In the genomic region with DNA sequence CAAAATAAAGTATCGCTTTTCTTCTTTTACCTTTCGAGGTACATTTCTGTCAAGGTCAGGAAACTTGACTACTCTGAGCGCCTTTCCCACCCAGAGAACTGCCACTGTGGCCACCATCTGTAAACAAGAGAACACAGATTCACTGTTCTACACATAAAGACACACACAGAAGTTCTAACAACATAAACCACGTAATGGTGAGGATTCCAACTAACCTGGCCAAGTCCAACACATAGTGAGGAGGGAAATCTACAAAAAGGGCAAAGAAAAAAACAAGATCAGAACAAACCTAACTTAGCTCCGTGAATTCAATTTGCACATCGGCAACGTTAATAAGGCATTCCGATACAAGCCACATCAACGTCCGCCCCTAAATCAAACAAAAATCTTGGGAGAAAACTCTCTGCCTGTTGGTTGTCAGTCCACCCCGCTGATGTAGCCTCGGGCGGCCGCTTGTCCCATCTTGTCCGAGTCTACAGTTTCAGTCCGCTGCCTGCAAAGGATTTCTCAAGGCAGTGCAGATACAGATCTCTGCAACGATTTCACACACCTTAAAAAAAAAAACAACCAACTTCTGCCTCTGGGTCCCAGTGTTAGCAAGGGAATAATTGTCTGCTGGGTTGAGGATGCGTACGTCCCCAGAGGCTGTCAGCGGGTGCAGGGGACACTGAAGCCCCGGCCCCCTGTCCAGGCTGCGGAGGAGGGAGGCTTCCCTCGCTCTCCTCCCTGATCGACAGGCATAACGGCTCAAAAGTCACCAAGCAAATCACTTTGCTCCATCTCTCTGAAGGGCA, we compare ENCODE assay signal across 8 cellular contexts. TPM values are rescaled to one million over a fixed set of nuclear protein-coding genes. Genes with fewer than 3 reads are reported as not detected.
A peak's percentile ranks its signal among the peaks of the same experiment; 100 is the strongest.
DNase-seq lines count a peak whose midpoint lies in the region; ATAC-seq, FAIRE-seq and TF ChIP-seq lines count a peak whose summit lies in the region.

No MANE protein-coding gene starts in this region.

- peaks cover 57% of the 10 kb centered on the region for H3K36me3 Mint-ChIP-seq in CD4-positive, alpha-beta T cell (ENCODE audit: low read depth)
- peaks cover 6 to 16% (median 12%) of the 10 kb centered on the region in 3 donors for H3K36me3 Mint-ChIP-seq in immature natural killer cell

- H3K36me3 ChIP-seq in SJSA1 (peaks cover 41% of the 10 kb centered on the region), bronchial epithelial cell (ENCODE audit: control insufficient read depth, insufficient read depth, low read length) (no peaks in the 10 kb centered on the region), skeletal muscle tissue (ENCODE audit: control insufficient read depth in 3 of 3, insufficient read depth in 3 of 3, low read length in 3 of 3) (peaks cover 4 to 13% (median 11%) of the 10 kb centered on the region in 3 donors)

- peak overlapping the region; percentile 97 for H3K27ac ChIP-seq in CD4-positive, alpha-beta T cell (ENCODE audit: low read depth, low read length)
- peak overlapping the region; percentile 75 for H3K27ac ChIP-seq in SJSA1
- H3K27ac ChIP-seq in skeletal muscle tissue (ENCODE audit: low read depth, low read length) = peak overlapping the region; percentile 92

- intact Hi-C loops in CD4-positive, alpha-beta T cell (cut with DNase I, micrococcal nuclease) = loop anchor here (2.0 to 10.0 kb wide), 9 partner anchors 56 to 449 kb away; partner anchors contain the start of gene SERBP1 (in 1 of the 2)

- H3K4me1 ChIP-seq in SJSA1 (replicated peaks) = peaks cover 9% of the 10 kb centered on the region
- peaks cover 3 to 9% (median 4%) of the 10 kb centered on the region in 3 donors for H3K4me1 ChIP-seq in skeletal muscle tissue (ENCODE audit: control insufficient read depth in 3 of 3, insufficient read depth in 3 of 3, low read length in 3 of 3)

- FAIRE-seq in bronchial epithelial cell (lab: Jason Lieb, UNC) = no peak
- no peak for FAIRE-seq in D721Med (lab: Jason Lieb, UNC)

- CTCF ChIA-PET in CD4-positive, alpha-beta T cell (lab: Charles Lee) = interaction anchor here (1.1 kb wide), 1 partner anchor 159 kb away, joined by 3 read pairs; no protein-coding TSS in a partner anchor

- no peaks in the 10 kb centered on the region for H3K9me3 ChIP-seq in CD4-positive, alpha-beta T cell (ENCODE audit: control insufficient read depth, low read length)
- H3K9me3 ChIP-seq in SJSA1 (replicated peaks) (no peaks in the 10 kb centered on the region), skeletal muscle tissue (ENCODE audit: control insufficient read depth in 3 of 3, low read length in 3 of 3) (no peaks in the 10 kb centered on the region)

- peak in 5 of 10 experiments; percentile 15 to 34 (median 21) for DNase-seq in CD4-positive, alpha-beta T cell
- DNase-seq in SJSA1 (ENCODE audit: low read depth in 1 of 2, low spot score in 2 of 2) (peak; percentile 44 to 61), bronchial epithelial cell (ENCODE audit: low read depth) (peak; percentile 85), immature natural killer cell (peak in 1 of 3 donors; percentile 16), D721Med (ENCODE audit: insufficient read length, low spot score) (no peak)

- peak overlapping the region; percentile 78 for H3K27ac Mint-ChIP-seq in CD4-positive, alpha-beta T cell
- peak overlapping the region; percentile 69 to 95 (median 85) for H3K27ac Mint-ChIP-seq in immature natural killer cell

- H3K27me3 Mint-ChIP-seq in CD4-positive, alpha-beta T cell = no peaks in the 10 kb centered on the region
- H3K27me3 Mint-ChIP-seq in immature natural killer cell (ENCODE audit: low read depth in 3 of 3) = peaks cover 0 to 3% (median 2%) of the 10 kb centered on the region in 3 donors

- H3K9ac ChIP-seq in skeletal muscle tissue (ENCODE audit: low read depth in 1 of 3, low read length in 3 of 3) = peak overlapping the region; percentile 91 to 95 (median 94)

- H3K9me3 Mint-ChIP-seq in CD4-positive, alpha-beta T cell = no peaks in the 10 kb centered on the region
- no peaks in the 10 kb centered on the region for H3K9me3 Mint-ChIP-seq in immature natural killer cell

- TF ChIP-seq CTCF in CD4-positive, alpha-beta T cell (IDR thresholded peaks at IDR 0.05) = no peak
- TF ChIP-seq CTCF in bronchial epithelial cell (IDR thresholded peaks at IDR 0.05; ENCODE audit: insufficient read depth, low read length, severe bottlenecking) = no peak
- TF ChIP-seq CTCF in D721Med (IDR thresholded peaks at IDR 0.05; ENCODE audit: insufficient read depth, missing control alignments) = no peak

- H3K4me3 Mint-ChIP-seq in CD4-positive, alpha-beta T cell = peak overlapping the region; percentile 91
- peak overlapping the region; percentile 87 to 90 (median 90) for H3K4me3 Mint-ChIP-seq in immature natural killer cell

- ATAC-seq in CD4-positive, alpha-beta T cell (ENCODE audit: poor library complexity) = peak; percentile 27
- ATAC-seq in GM19043 (IDR thresholded peaks at IDR 0.05; ENCODE audit: low read depth, unreplicated experiment) (peak; percentile 26), HG03342 (IDR thresholded peaks at IDR 0.05; ENCODE audit: unreplicated experiment) (peak; percentile 1)

- peaks cover 39% of the 10 kb centered on the region for H3K4me1 Mint-ChIP-seq in CD4-positive, alpha-beta T cell (ENCODE audit: low read depth)
- H3K4me1 Mint-ChIP-seq in immature natural killer cell = peaks cover 25 to 47% of the 10 kb centered on the region in 2 donors

- no peaks in the 10 kb centered on the region for H3K27me3 ChIP-seq in CD4-positive, alpha-beta T cell (ENCODE audit: control insufficient read depth, insufficient read depth, low read length)
- no peaks in the 10 kb centered on the region for H3K27me3 ChIP-seq in SJSA1 (replicated peaks)
- no peaks in the 10 kb centered on the region for H3K27me3 ChIP-seq in bronchial epithelial cell (ENCODE audit: control insufficient read depth, insufficient read depth, low read length)
- no peaks in the 10 kb centered on the region for H3K27me3 ChIP-seq in skeletal muscle tissue (ENCODE audit: control insufficient read depth in 3 of 3, insufficient read depth in 3 of 3, low read length in 3 of 3)

- POLR2A ChIA-PET in CD4-positive, alpha-beta T cell (lab: Charles Lee) = interaction anchor here (0.7 to 3.3 kb wide), 19 partner anchors 7 to 633 kb away, joined by 3 to 18 read pairs (median 6); partner anchors contain the start of genes DNAI4, MIER1 and SERBP1

- peak overlapping the region; percentile 81 for H3K4me3 ChIP-seq in SJSA1
- peak overlapping the region; percentile 70 for H3K4me3 ChIP-seq in bronchial epithelial cell (ENCODE audit: low read depth, low read length)
- peak overlapping the region; percentile 81 to 93 (median 91) for H3K4me3 ChIP-seq in skeletal muscle tissue (ENCODE audit: low read length in 3 of 3)

RNA-seq across cellular contexts. Expression of gene SLC35D1, which starts 1.0 kb away (rescaled TPM):
- total RNA-seq in CD4-positive, alpha-beta T cell = 1 to 10 TPM; 8.1 to 9.1 TPM
- 13.9 and 22.2 TPM in 2 replicates for total RNA-seq in SJSA1 (2014; rRNA removed; shearing (Covaris generic))
- total RNA-seq in bronchial epithelial cell (9.5 and 13.3 TPM in 2 replicates), skeletal muscle tissue (7.8 TPM)
- polyA plus RNA-seq in immature natural killer cell = 1 to 10 TPM; 1.2 to 3.7 (median 3.1) TPM
